1 cellular context compared by ENCODE assay signal in genomic region chr22:50544078-50544745, GRCh38.
TF ChIP-seq lines count a peak whose summit lies in the region.

No MANE protein-coding gene starts in this region.

TF ChIP-seq in endothelial cell of umbilical vein, 7 proteins besides CTCF, POLR2A, EP300 and RAD21:
- TF ChIP-seq MYC (IDR thresholded peaks at IDR 0.05; ENCODE audit: low read depth, low read length), result no peak
- no peak for TF ChIP-seq POLR2AphosphoS5 (IDR thresholded peaks at IDR 0.05; ENCODE audit: insufficient read depth, low read depth, low read length)
- TF ChIP-seq MAX (IDR thresholded peaks at IDR 0.05; ENCODE audit: insufficient read depth, insufficient read length), result no peak
- TF ChIP-seq FOS (IDR thresholded peaks at IDR 0.05; ENCODE audit: borderline replicate concordance, insufficient read depth, low read length), result no peak
- no peak for TF ChIP-seq JUN (IDR thresholded peaks at IDR 0.05; ENCODE audit: borderline replicate concordance, insufficient read depth, insufficient read length, low read depth)
- no peak for TF ChIP-seq GATA2 (IDR thresholded peaks at IDR 0.05; ENCODE audit: insufficient read depth, insufficient read length, low read depth, low read length)
- TF ChIP-seq EZH2 (IDR thresholded peaks at IDR 0.05; ENCODE audit: borderline replicate concordance, low read depth, low read length, severe bottlenecking), result no peak
